19 cellular contexts compared by ENCODE assay signal in the genomic region with DNA sequence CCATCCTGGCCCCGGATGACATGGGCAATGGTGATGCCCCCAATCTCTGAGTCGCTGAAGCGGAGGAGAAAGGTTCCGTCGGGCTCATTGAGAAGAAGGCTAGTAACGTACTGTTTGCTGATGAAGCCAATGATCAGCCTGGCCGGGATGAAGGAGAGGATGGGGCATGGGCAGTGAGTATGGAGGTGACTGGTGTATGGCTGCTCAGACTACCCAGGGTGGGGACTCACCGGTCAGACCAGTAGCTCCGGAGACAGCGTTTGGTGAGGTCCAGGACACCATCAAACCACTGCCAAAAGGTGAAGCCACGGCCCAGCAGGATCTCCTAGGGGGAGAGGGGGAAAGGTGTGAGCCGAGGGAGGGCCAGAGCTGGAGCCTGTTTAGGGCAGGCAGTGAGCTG. TPM values are rescaled to one million over a fixed set of nuclear protein-coding genes. Genes with fewer than 3 reads are reported as not detected.
A peak's percentile ranks its signal among the peaks of the same experiment; 100 is the strongest.
DNase-seq lines count a peak whose midpoint lies in the region; ATAC-seq lines count a peak whose summit lies in the region.
"Had no signal": no experiment of that assay in that cellular context is flagged by ENCODE, and none has a peak within 500 bp of the region (broad histone marks: within the 10 kb centered on the region; RNA-seq: fewer than 3 reads in every experiment).

No MANE protein-coding gene starts in this region.

- no peak for ATAC-seq in T-helper 17 cell
- ATAC-seq in memory B cell (ENCODE audit: low read depth), result no peak
- ATAC-seq in stimulated activated naive CD8-positive, alpha-beta T cell treated with anti-CD3 and anti-CD28 coated beads, Interleukin-15, amount 100 ng/mL, for 72 hours, result no peak
- ATAC-seq: WTC11 had no signal

- no peaks in the 10 kb centered on the region for H3K9me3 ChIP-seq in T-helper 17 cell (ENCODE audit: control insufficient read depth, low read length, poor library complexity, severe bottlenecking)
- H3K9me3 ChIP-seq: thyroid gland had no signal

- H3K36me3 Mint-ChIP-seq in activated naive CD4-positive, alpha-beta T cell treated with anti-CD3 and anti-CD28 coated beads, Interleukin-2, amount 10 ng/mL, durations not matched to agents 7 days and 5 days, result peaks cover 58% of the 10 kb centered on the region
- H3K36me3 Mint-ChIP-seq in T-helper 17 cell (ENCODE audit: low read depth) (peaks cover 6% of the 10 kb centered on the region), memory B cell (peaks cover 31% of the 10 kb centered on the region)

- no peak for DNase-seq in activated naive CD4-positive, alpha-beta T cell treated with anti-CD3 and anti-CD28 coated beads, Interleukin-2, amount 10 ng/mL, durations not matched to agents 7 days and 5 days
- DNase-seq in activated naive CD4-positive, alpha-beta T cell treated with Interleukin-2 at 50 U/mL for 16 hours, result no peak
- no peak for DNase-seq in T-helper 17 cell
- DNase-seq in memory B cell (ENCODE audit: low spot score in 2 of 2), result no peak
- no peak for DNase-seq in stimulated activated naive CD8-positive, alpha-beta T cell treated with anti-CD3 and anti-CD28 coated beads, Interleukin-15, amount 100 ng/mL, for 72 hours
- DNase-seq in NCI-H2029 treated with DMSO at 0.1 percent for 48 hours (lab: John Stamatoyannopoulos, UW), result no peak
- DNase-seq in GDM1 (lab: John Stamatoyannopoulos, UW), result no peak
- DNase-seq in DMS79 treated with DMSO at 0.1 percent for 48 hours (lab: John Stamatoyannopoulos, UW), result no peak
- DNase-seq: DMS53, islet precursor cell, Karpas-422, NCI-H1436, NCI-H510A, OCI-M1, thyroid gland had no signal

- peak overlapping the region; percentile 59 for H3K27ac Mint-ChIP-seq in activated naive CD4-positive, alpha-beta T cell treated with anti-CD3 and anti-CD28 coated beads, Interleukin-2, amount 10 ng/mL, durations not matched to agents 7 days and 5 days
- H3K27ac Mint-ChIP-seq in T-helper 17 cell (peak overlapping the region; percentile 82), memory B cell (peak overlapping the region; percentile 53)
- peak overlapping the region; percentile 36 to 54 for H3K27ac Mint-ChIP-seq in stimulated activated naive CD8-positive, alpha-beta T cell treated with anti-CD3 and anti-CD28 coated beads, Interleukin-15, amount 100 ng/mL, for 72 hours

- H3K27me3 Mint-ChIP-seq in activated naive CD4-positive, alpha-beta T cell treated with anti-CD3 and anti-CD28 coated beads, Interleukin-2, amount 10 ng/mL, durations not matched to agents 7 days and 5 days, result no peaks in the 10 kb centered on the region
- H3K27me3 Mint-ChIP-seq in T-helper 17 cell (no peaks in the 10 kb centered on the region), memory B cell (no peaks in the 10 kb centered on the region)
- H3K27me3 Mint-ChIP-seq in stimulated activated naive CD8-positive, alpha-beta T cell treated with anti-CD3 and anti-CD28 coated beads, Interleukin-15, amount 100 ng/mL, for 72 hours, result no peaks in the 10 kb centered on the region

- CTCF ChIA-PET in activated naive CD4-positive, alpha-beta T cell treated with anti-CD3 and anti-CD28 coated beads, Interleukin-2, amount 10 ng/mL, durations not matched to agents 7 days and 5 days (lab: Charles Lee), result interaction anchor here (1.0 to 10.4 kb wide), 7 partner anchors 10 to 68 kb away, joined by 3 to 100 read pairs (median 5); a partner anchor contains a TSS

- no peaks in the 10 kb centered on the region for H3K9me3 Mint-ChIP-seq in activated naive CD4-positive, alpha-beta T cell treated with anti-CD3 and anti-CD28 coated beads, Interleukin-2, amount 10 ng/mL, durations not matched to agents 7 days and 5 days
- H3K9me3 Mint-ChIP-seq in memory B cell, result no peaks in the 10 kb centered on the region
- no peaks in the 10 kb centered on the region for H3K9me3 Mint-ChIP-seq in stimulated activated naive CD8-positive, alpha-beta T cell treated with anti-CD3 and anti-CD28 coated beads, Interleukin-15, amount 100 ng/mL, for 72 hours
- H3K9me3 Mint-ChIP-seq: WTC11 had no signal

- no peak overlapping the region for H3K4me3 Mint-ChIP-seq in activated naive CD4-positive, alpha-beta T cell treated with anti-CD3 and anti-CD28 coated beads, Interleukin-2, amount 10 ng/mL, durations not matched to agents 7 days and 5 days
- no peak overlapping the region for H3K4me3 Mint-ChIP-seq in T-helper 17 cell
- no peak overlapping the region for H3K4me3 Mint-ChIP-seq in memory B cell
- H3K4me3 Mint-ChIP-seq in stimulated activated naive CD8-positive, alpha-beta T cell treated with anti-CD3 and anti-CD28 coated beads, Interleukin-15, amount 100 ng/mL, for 72 hours, result no peak overlapping the region
- H3K4me3 Mint-ChIP-seq: WTC11 had no signal

- H3K4me1 Mint-ChIP-seq in activated naive CD4-positive, alpha-beta T cell treated with anti-CD3 and anti-CD28 coated beads, Interleukin-2, amount 10 ng/mL, durations not matched to agents 7 days and 5 days, result peaks cover 60% of the 10 kb centered on the region
- H3K4me1 Mint-ChIP-seq in T-helper 17 cell (peaks cover 19% of the 10 kb centered on the region), memory B cell (peaks cover 17% of the 10 kb centered on the region)
- peaks cover 89% of the 10 kb centered on the region for H3K4me1 Mint-ChIP-seq in stimulated activated naive CD8-positive, alpha-beta T cell treated with anti-CD3 and anti-CD28 coated beads, Interleukin-15, amount 100 ng/mL, for 72 hours

RNA-seq across cellular contexts. Expression of a gene that starts 10.9 kb away (rescaled TPM):
- 1 to 10 TPM; 4.0 to 5.0 TPM for total RNA-seq in T-helper 17 cell

RNA-seq across cellular contexts. Expression of a gene that starts 11.4 kb away (rescaled TPM):
- 100 to 1,000 TPM; 205 to 253 TPM for total RNA-seq in T-helper 17 cell

RNA-seq across cellular contexts. Expression of a gene that starts 21.2 kb away (rescaled TPM):
- total RNA-seq in T-helper 17 cell, result 10 to 100 TPM; 12.2 to 14.1 TPM

RNA-seq across cellular contexts. Expression of a gene that starts 28.5 kb away (rescaled TPM):
- 10 to 100 TPM in 1 of 2 donors, 1 to 10 TPM in 1; 3.8 to 11.6 TPM for total RNA-seq in T-helper 17 cell

RNA-seq across cellular contexts. Expression of a gene that starts 47.7 kb away (rescaled TPM):
- not detected for total RNA-seq in T-helper 17 cell
- total RNA-seq: chondrocyte, glomerular endothelial cell, mononuclear cell, thyroid gland, WTC11 had no signal
